15 cellular contexts compared by ENCODE assay signal in the genomic region with DNA sequence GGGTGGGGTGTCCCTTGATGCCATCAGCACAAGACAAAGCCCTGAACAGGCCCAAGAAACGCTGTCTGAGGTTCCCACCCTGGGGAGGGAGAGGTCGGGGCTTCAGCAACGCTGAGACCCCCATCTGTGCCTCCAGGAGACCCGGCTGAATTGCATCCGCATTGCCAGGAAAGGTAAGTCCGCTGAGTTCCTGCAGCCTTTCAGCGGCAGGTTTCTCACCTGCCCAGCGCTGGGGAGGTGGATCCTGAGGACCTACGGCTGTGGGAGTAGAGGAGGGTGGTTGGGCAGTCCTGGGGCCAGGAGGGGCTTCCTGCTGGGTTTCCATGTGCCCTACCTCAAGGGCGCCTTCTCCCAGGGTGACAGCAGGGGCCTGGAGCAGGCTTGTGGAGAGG. TPM values are rescaled to one million over a fixed set of nuclear protein-coding genes. Genes with fewer than 3 reads are reported as not detected.
DNase-seq lines count a peak whose midpoint lies in the region; ATAC-seq and TF ChIP-seq lines count a peak whose summit lies in the region.
"Had no signal": no experiment of that assay in that cellular context is flagged by ENCODE, and none has a peak within 500 bp of the region (broad histone marks: within the 10 kb centered on the region; RNA-seq: fewer than 3 reads in every experiment).

No MANE protein-coding gene starts in this region.

- H3K36me3 ChIP-seq in gastroesophageal sphincter = peaks cover 0 to 14% of the 10 kb centered on the region in 2 donors

- no peaks in the 10 kb centered on the region for H3K9me3 ChIP-seq in T-helper 17 cell (ENCODE audit: control insufficient read depth, low read length, poor library complexity, severe bottlenecking)
- no peaks in the 10 kb centered on the region for H3K9me3 ChIP-seq in iPS-18c (ENCODE audit: control insufficient read depth, insufficient read depth, low read length)
- H3K9me3 ChIP-seq in gastroesophageal sphincter = no peaks in the 10 kb centered on the region
- H3K9me3 ChIP-seq: psoas muscle had no signal

- no TSS peak for BruUV-seq in MCF 10A (replicated peaks; lab: Mats Ljungman, UMichigan)

- 80% methylated on average over 1 of the region's 10 CpGs; no CpG with 5 or more reads in 1 of the 2 donors for WGBS in gastroesophageal sphincter (ENCODE audit: low coverage in 1 of 2), 2 donors

- TF ChIP-seq EP300 in gastroesophageal sphincter (IDR thresholded peaks at IDR 0.05) = no peak

- POLR2A ChIA-PET in MCF 10A (lab: Yijun Ruan, JAX) = interaction anchor here (0.7 kb wide), 1 partner anchor 19 kb away, joined by 3 read pairs; no protein-coding TSS in a partner anchor

- no peak for ATAC-seq in activated T-cell treated with anti-CD3 and anti-CD28 coated beads, Interleukin-2, amount 50 U/mL, for 72 hours (replicated peaks in 1 of 2)
- ATAC-seq in T-helper 17 cell (no peak), gastroesophageal sphincter (no peak)

- no peak for DNase-seq in activated T-cell treated with anti-CD3 and anti-CD28 coated beads, Interleukin-2, amount 50 U/mL, for 72 hours
- no peak for DNase-seq in activated T-cell treated with anti-CD3 and anti-CD28 coated beads, Interleukin-2, amount 50 U/mL, for 48 hours
- DNase-seq in T-helper 17 cell (no peak), type B pancreatic cell (ENCODE audit: extremely low spot score, unreplicated experiment) (no peak), MCF 10A (ENCODE audit: unreplicated experiment) (no peak), nucleus accumbens (lab: John Stamatoyannopoulos, UW) (no peak)
- DNase-seq: amniotic stem cell, kidney glomerular epithelial cell, NCI-H2081, NCI-H774 had no signal

- H3K27ac Mint-ChIP-seq in activated T-cell treated with anti-CD3 and anti-CD28 coated beads, Interleukin-2, amount 50 U/mL, for 72 hours = no peak overlapping the region
- H3K27ac Mint-ChIP-seq in T-helper 17 cell = no peak overlapping the region
- H3K27ac Mint-ChIP-seq in type B pancreatic cell = peak overlapping the region; percentile 83
- H3K27ac Mint-ChIP-seq in MCF 10A (ENCODE audit: low read depth, unreplicated experiment) = no peak overlapping the region
- H3K27ac Mint-ChIP-seq: activated T-cell treated with anti-CD3 and anti-CD28 coated beads, Interleukin-2, amount 50 U/mL, for 24 hours; T-helper 2 cell treated with Interferon-gamma antibody and Interleukin-4, amounts not matched to agents 5 μg/mL and 100 μg/mL, for 36 hours had no signal

- H3K27ac ChIP-seq in gastroesophageal sphincter = peak overlapping the region in 1 of 4 donors; percentile 2
- H3K27ac ChIP-seq: psoas muscle had no signal

- intact Hi-C loops in MCF 10A (cut with micrococcal nuclease) = no loop called here

- CTCF ChIA-PET in MCF 10A (lab: Yijun Ruan, JAX) = no interaction called here

- no peaks in the 10 kb centered on the region for H3K9me3 Mint-ChIP-seq in activated T-cell treated with anti-CD3 and anti-CD28 coated beads, Interleukin-2, amount 50 U/mL, for 72 hours
- H3K9me3 Mint-ChIP-seq in type B pancreatic cell (no peaks in the 10 kb centered on the region), MCF 10A (ENCODE audit: unreplicated experiment) (no peaks in the 10 kb centered on the region)
- H3K9me3 Mint-ChIP-seq: activated T-cell treated with anti-CD3 and anti-CD28 coated beads, Interleukin-2, amount 50 U/mL, for 24 hours; T-helper 2 cell treated with Interferon-gamma antibody and Interleukin-4, amounts not matched to agents 5 μg/mL and 100 μg/mL, for 36 hours had no signal

- H3K36me3 Mint-ChIP-seq in activated T-cell treated with anti-CD3 and anti-CD28 coated beads, Interleukin-2, amount 50 U/mL, for 72 hours (ENCODE audit: insufficient read depth in 2 of 2) = no peaks in the 10 kb centered on the region
- no peaks in the 10 kb centered on the region for H3K36me3 Mint-ChIP-seq in T-helper 17 cell (ENCODE audit: low read depth)
- H3K36me3 Mint-ChIP-seq in type B pancreatic cell = no peaks in the 10 kb centered on the region
- peaks cover 18% of the 10 kb centered on the region for H3K36me3 Mint-ChIP-seq in MCF 10A (ENCODE audit: insufficient read depth, unreplicated experiment)

- H3K4me1 Mint-ChIP-seq in activated T-cell treated with anti-CD3 and anti-CD28 coated beads, Interleukin-2, amount 50 U/mL, for 72 hours (ENCODE audit: low read depth) = peaks cover 6% of the 10 kb centered on the region
- H3K4me1 Mint-ChIP-seq in T-helper 17 cell = peaks cover 11% of the 10 kb centered on the region
- peaks cover 5% of the 10 kb centered on the region for H3K4me1 Mint-ChIP-seq in type B pancreatic cell (ENCODE audit: unreplicated experiment)
- H3K4me1 Mint-ChIP-seq in MCF 10A (ENCODE audit: insufficient read depth, unreplicated experiment) = peaks cover 7% of the 10 kb centered on the region

- H3K4me1 ChIP-seq in gastroesophageal sphincter = peaks cover 0 to 21% (median 0%) of the 10 kb centered on the region in 3 donors
- H3K4me1 ChIP-seq: psoas muscle had no signal

- peak overlapping the region; percentile 47 for H3K4me3 ChIP-seq in iPS-18c (ENCODE audit: insufficient read depth, low read depth, low read length)
- H3K4me3 ChIP-seq in gastroesophageal sphincter = peak overlapping the region in 1 of 2 donors; percentile 18
- H3K4me3 ChIP-seq: psoas muscle had no signal

- no peaks in the 10 kb centered on the region for H3K27me3 Mint-ChIP-seq in activated T-cell treated with anti-CD3 and anti-CD28 coated beads, Interleukin-2, amount 50 U/mL, for 72 hours (ENCODE audit: low read depth)
- H3K27me3 Mint-ChIP-seq in T-helper 17 cell (peaks cover 30% of the 10 kb centered on the region), type B pancreatic cell (no peaks in the 10 kb centered on the region), MCF 10A (ENCODE audit: insufficient read depth, unreplicated experiment) (no peaks in the 10 kb centered on the region)
- H3K27me3 Mint-ChIP-seq: activated T-cell treated with anti-CD3 and anti-CD28 coated beads, Interleukin-2, amount 50 U/mL, for 24 hours had no signal

- peaks cover 10% of the 10 kb centered on the region for H3K27me3 ChIP-seq in gastroesophageal sphincter

- TF ChIP-seq POLR2A in gastroesophageal sphincter (IDR thresholded peaks at IDR 0.05) = no peak

- TF ChIP-seq CTCF in type B pancreatic cell (conservative IDR thresholded peaks at IDR 0.05) (no peak), MCF 10A (IDR thresholded peaks at IDR 0.05; ENCODE audit: unreplicated experiment) (no peak), gastroesophageal sphincter (IDR thresholded peaks at IDR 0.05) (no peak)

- H3K4me3 Mint-ChIP-seq in activated T-cell treated with anti-CD3 and anti-CD28 coated beads, Interleukin-2, amount 50 U/mL, for 72 hours = peak overlapping the region; percentile 16 to 50
- H3K4me3 Mint-ChIP-seq in T-helper 17 cell (peak overlapping the region; percentile 66), type B pancreatic cell (no peak overlapping the region), MCF 10A (ENCODE audit: unreplicated experiment) (no peak overlapping the region)
- H3K4me3 Mint-ChIP-seq: activated T-cell treated with anti-CD3 and anti-CD28 coated beads, Interleukin-2, amount 50 U/mL, for 24 hours; T-helper 2 cell treated with Interferon-gamma antibody and Interleukin-4, amounts not matched to agents 5 μg/mL and 100 μg/mL, for 36 hours had no signal

RNA-seq across cellular contexts. Expression of gene PTPRU, which starts 47.5 kb away (rescaled TPM):
- total RNA-seq in activated T-cell treated with anti-CD3 and anti-CD28 coated beads, Interleukin-2, amount 50 U/mL, for 72 hours = under 1 TPM; 0.17 to 0.83 TPM
- not detected for total RNA-seq in T-helper 17 cell
- 66.6 and 129 TPM in 2 replicates for total RNA-seq in type B pancreatic cell (ENCODE audit: low replicate concordance)
- 24.1 and 26.8 TPM in 2 replicates for total RNA-seq in MCF 10A (2022)
- 10 to 100 TPM; 11.1 to 30.5 (median 23.7) TPM for total RNA-seq in gastroesophageal sphincter

RNA-seq across cellular contexts. Expression of gene MECR, which starts 53.1 kb away (rescaled TPM):
- total RNA-seq in activated T-cell treated with anti-CD3 and anti-CD28 coated beads, Interleukin-2, amount 50 U/mL, for 72 hours = 10 to 100 TPM; 23.5 to 37.0 TPM
- 1 to 10 TPM; 7.6 to 8.0 TPM for total RNA-seq in T-helper 17 cell
- total RNA-seq in type B pancreatic cell (ENCODE audit: low replicate concordance) = 28.7 and 30.5 TPM in 2 replicates
- 46.2 and 59.1 TPM in 2 replicates for total RNA-seq in MCF 10A (2022)
- 10 to 100 TPM in 3 of 4 donors, 1 to 10 TPM in 1; 8.2 to 17.1 (median 12.9) TPM for total RNA-seq in gastroesophageal sphincter

Comparison
In these comparisons a context has a peak if more than half of its experiments do, and no peak if none do; other contexts are left out.
1. H3K4me3 Mint-ChIP-seq: peak in activated T-cell treated with anti-CD3 and anti-CD28 coated beads, Interleukin-2, amount 50 U/mL, for 72 hours (2 of 2) and T-helper 17 cell (single experiment); none in type B pancreatic cell (single experiment) and MCF 10A (single experiment).
2. RNA of gene PTPRU, which starts 47.5 kb away (total RNA-seq): 66.6 to 129 TPM in type B pancreatic cell, 24.1 to 26.8 TPM in MCF 10A and 11.1 to 30.5 TPM in gastroesophageal sphincter; 0.17 to 0.83 TPM in activated T-cell treated with anti-CD3 and anti-CD28 coated beads, Interleukin-2, amount 50 U/mL, for 72 hours and not detected in T-helper 17 cell; every median in the first group is over 4 times any median in the second.